In genomic region chr6:27777126-27777525, GRCh38 we compare ENCODE assay signal across 19 cellular contexts.
A peak's percentile ranks its signal among the peaks of the same experiment; 100 is the strongest.
DNase-seq lines count a peak whose midpoint lies in the region; ATAC-seq and TF ChIP-seq lines count a peak whose summit lies in the region.
"Had no signal": no experiment of that assay in that cellular context is flagged by ENCODE, and none has a peak within 500 bp of the region (broad histone marks: within the 10 kb centered on the region; RNA-seq: fewer than 3 reads in every experiment).

No MANE protein-coding gene starts in this region.

- CTCF ChIA-PET in activated naive CD4-positive, alpha-beta T cell treated with anti-CD3 and anti-CD28 coated beads for 36 hours (lab: Charles Lee): interaction anchor here (1.2 kb wide), 1 partner anchor 20 kb away, joined by 4 read pairs; no protein-coding TSS in a partner anchor

- H3K4me1 Mint-ChIP-seq in activated naive CD4-positive, alpha-beta T cell treated with anti-CD3 and anti-CD28 coated beads for 36 hours (ENCODE audit: low read depth): peaks cover 3% of the 10 kb centered on the region

- H3K9ac ChIP-seq in OCI-LY3 (ENCODE audit: low read length): no peak overlapping the region

- peak overlapping the region; percentile 12; the same call in 1 of the 2 replicates for H3K27ac ChIP-seq in OCI-LY3 (ENCODE audit: low read length)
- no peak overlapping the region for H3K27ac ChIP-seq in esophagus muscularis mucosa (replicated peaks in 1 of 4)
- H3K27ac ChIP-seq in transverse colon: peak overlapping the region in 3 of 4 donors; percentile 85 to 89 (median 89)
- H3K27ac ChIP-seq: gastroesophageal sphincter, spleen had no signal

- intact Hi-C loops in activated naive CD4-positive, alpha-beta T cell treated with anti-CD3 and anti-CD28 coated beads for 36 hours (cut with micrococcal nuclease): no loop called here
- intact Hi-C loops in esophagus muscularis mucosa (cut with DNase I): no loop called here
- intact Hi-C loops in transverse colon (cut with DNase I; ENCODE audit: low total_unique reads): no loop called here

- TF ChIP-seq POLR2A in esophagus muscularis mucosa (IDR thresholded peaks at IDR 0.05; ENCODE audit: low read depth): no peak
- TF ChIP-seq POLR2A in transverse colon (IDR thresholded peaks at IDR 0.05): no peak

- no peak for ATAC-seq in activated naive CD4-positive, alpha-beta T cell treated with anti-CD3 and anti-CD28 coated beads, Interleukin-2, amount 50 U/mL, for 72 hours
- ATAC-seq: gastroesophageal sphincter; mucosa of descending colon; stimulated activated naive CD8-positive, alpha-beta T cell treated with anti-CD3 and anti-CD28 coated beads, Interleukin-15, Interleukin-2, amounts not matched to agents 100 U/mL and 50 U/mL, for 24 hours had no signal

- in situ Hi-C loops in transverse colon (cut with MboI; ENCODE audit: low pct_ligation_motif_present in 1 of 4, low pct_unique_long_range_greater_than_20kb in 1 of 4, low sequenced_read_pairs in 3 of 4): loop anchor here in 2 of 4 donors (10.0 kb wide), 1 partner anchor 118 kb away; a partner anchor contains a TSS

- H3K79me2 ChIP-seq in OCI-LY3 (ENCODE audit: low read length): no peaks in the 10 kb centered on the region

- H3K36me3 Mint-ChIP-seq in activated naive CD4-positive, alpha-beta T cell treated with anti-CD3 and anti-CD28 coated beads, Interleukin-2, amount 50 U/mL, for 72 hours: no peaks in the 10 kb centered on the region
- H3K36me3 Mint-ChIP-seq in activated naive CD4-positive, alpha-beta T cell treated with anti-CD3 and anti-CD28 coated beads for 36 hours (ENCODE audit: low read depth): no peaks in the 10 kb centered on the region
- H3K36me3 Mint-ChIP-seq: CD4-positive, alpha-beta memory T cell had no signal

- H3K27me3 Mint-ChIP-seq in activated naive CD4-positive, alpha-beta T cell treated with anti-CD3 and anti-CD28 coated beads for 36 hours (ENCODE audit: low read depth): peaks cover 11% of the 10 kb centered on the region

- H3K4me1 ChIP-seq in OCI-LY3 (ENCODE audit: low read length) (peaks cover 19% of the 10 kb centered on the region), esophagus muscularis mucosa (peaks cover 0 to 7% (median 6%) of the 10 kb centered on the region in 4 donors), transverse colon (peaks cover 0 to 67% (median 28%) of the 10 kb centered on the region in 4 donors)

- H3K27ac Mint-ChIP-seq in activated naive CD4-positive, alpha-beta T cell treated with anti-CD3 and anti-CD28 coated beads, Interleukin-2, amount 50 U/mL, for 72 hours: peak overlapping the region; percentile 18 to 52
- no peak overlapping the region for H3K27ac Mint-ChIP-seq in activated naive CD4-positive, alpha-beta T cell treated with anti-CD3 and anti-CD28 coated beads for 36 hours
- H3K27ac Mint-ChIP-seq: activated CD4-positive, alpha-beta T cell treated with anti-CD3 and anti-CD28 coated beads, Interleukin-2, amount 10 ng/mL, durations not matched to agents 24 days and 14 days had no signal

- H4K20me1 ChIP-seq in OCI-LY3 (ENCODE audit: insufficient read depth, low read length): no peaks in the 10 kb centered on the region

- H3K4me3 ChIP-seq in OCI-LY3 (ENCODE audit: low read length) (0 out of 2 replicates have a peak overlapping the region, but pooled peaks have one; percentile 24), esophagus muscularis mucosa (no peak overlapping the region), transverse colon (no peak overlapping the region)
- H3K4me3 ChIP-seq: gastroesophageal sphincter, mucosa of descending colon, spleen had no signal

- H3K36me3 ChIP-seq in OCI-LY3 (replicated peaks; ENCODE audit: low read depth, low read length): peaks cover 6% of the 10 kb centered on the region
- no peaks in the 10 kb centered on the region for H3K36me3 ChIP-seq in esophagus muscularis mucosa
- H3K36me3 ChIP-seq in transverse colon: no peaks in the 10 kb centered on the region
- H3K36me3 ChIP-seq: gastroesophageal sphincter, spleen had no signal

- peak overlapping the region; percentile 63; the same call in 1 of the 2 replicates for H2AFZ ChIP-seq in OCI-LY3 (ENCODE audit: low read depth, low read length)

- TF ChIP-seq CTCF in OCI-LY3 (IDR thresholded peaks at IDR 0.05; ENCODE audit: low read depth, low read length): no peak
- TF ChIP-seq CTCF in esophagus muscularis mucosa (IDR thresholded peaks at IDR 0.05): no peak
- TF ChIP-seq CTCF in transverse colon (IDR thresholded peaks at IDR 0.05): no peak

- TF ChIP-seq EP300 in esophagus muscularis mucosa (IDR thresholded peaks at IDR 0.05): no peak
- TF ChIP-seq EP300 in transverse colon (IDR thresholded peaks at IDR 0.05; ENCODE audit: low read depth): no peak

- H3K4me3 Mint-ChIP-seq in activated naive CD4-positive, alpha-beta T cell treated with anti-CD3 and anti-CD28 coated beads for 36 hours: no peak overlapping the region
- H3K4me3 Mint-ChIP-seq: activated CD4-positive, alpha-beta T cell treated with anti-CD3 and anti-CD28 coated beads, Interleukin-2, amount 10 ng/mL, durations not matched to agents 24 days and 14 days; CD4-positive, alpha-beta memory T cell had no signal

- H3K9me3 ChIP-seq in OCI-LY3 (ENCODE audit: insufficient read depth, low read length) (peaks cover 7% of the 10 kb centered on the region; the same call in 1 of the 2 replicates), esophagus muscularis mucosa (no peaks in the 10 kb centered on the region), transverse colon (no peaks in the 10 kb centered on the region)
- H3K9me3 ChIP-seq: gastroesophageal sphincter, mucosa of descending colon, spleen had no signal

- peak overlapping the region; percentile 24; the same call in 1 of the 2 replicates for H3K4me2 ChIP-seq in OCI-LY3 (ENCODE audit: low read length)

- H3K27me3 ChIP-seq in OCI-LY3 (ENCODE audit: low read depth, low read length) (no peaks in the 10 kb centered on the region), esophagus muscularis mucosa (peaks cover 0 to 24% (median 0%) of the 10 kb centered on the region in 4 donors), transverse colon (peaks cover 9% of the 10 kb centered on the region)

- no peak for DNase-seq in activated naive CD4-positive, alpha-beta T cell treated with anti-CD3 and anti-CD28 coated beads, Interleukin-2, amount 50 U/mL, for 72 hours (ENCODE audit: low spot score in 2 of 2)
- no peak for DNase-seq in activated naive CD4-positive, alpha-beta T cell treated with anti-CD3 and anti-CD28 coated beads for 36 hours
- DNase-seq in esophagus muscularis mucosa (ENCODE audit: extremely low spot score) (peak; percentile 45), transverse colon (no peak), CD1c-positive myeloid dendritic cell (ENCODE audit: extremely low spot score) (no peak), T1000 (lab: John Stamatoyannopoulos, UW) (no peak)
- no peak for DNase-seq in activated CD4-positive, CD25-positive, alpha-beta regulatory T cell treated with anti-CD3 and anti-CD28 coated beads, Interleukin-2, amount 50 U/mL, for 72 hours
- DNase-seq: activated CD4-positive, alpha-beta T cell treated with anti-CD3 and anti-CD28 coated beads, Interleukin-2, amount 10 ng/mL, durations not matched to agents 24 days and 14 days; activated T-cell treated with anti-CD3 and anti-CD28 coated beads for 4 hours; CD4-positive, alpha-beta memory T cell; kidney; mucosa of descending colon; NCI-H1417 treated with DMSO at 0.1 percent for 48 hours; NCI-H446; SIG-M5; spleen; stimulated activated naive CD8-positive, alpha-beta T cell treated with anti-CD3 and anti-CD28 coated beads, Interleukin-15, Interleukin-2, amounts not matched to agents 100 U/mL and 50 U/mL, for 24 hours had no signal

- WGBS in esophagus muscularis mucosa: 88% methylated on average over 10 of the region's 10 CpGs
- WGBS in transverse colon (ENCODE audit: low coverage in 1 of 2), 2 donors: 77 to 81% methylated on average over 5 to 10 of the region's 10 CpGs

- H3K9me3 Mint-ChIP-seq in activated naive CD4-positive, alpha-beta T cell treated with anti-CD3 and anti-CD28 coated beads, Interleukin-2, amount 50 U/mL, for 72 hours: no peaks in the 10 kb centered on the region
- no peaks in the 10 kb centered on the region for H3K9me3 Mint-ChIP-seq in activated naive CD4-positive, alpha-beta T cell treated with anti-CD3 and anti-CD28 coated beads for 36 hours
- H3K9me3 Mint-ChIP-seq: activated CD4-positive, alpha-beta T cell treated with anti-CD3 and anti-CD28 coated beads, Interleukin-2, amount 10 ng/mL, durations not matched to agents 24 days and 14 days; CD4-positive, alpha-beta memory T cell had no signal

Comparison
In these comparisons a context has a peak if more than half of its experiments do, and no peak if none do; other contexts are left out.
1. H3K27ac ChIP-seq: peak in OCI-LY3 (single experiment) and transverse colon (3 of 4); none in esophagus muscularis mucosa (0 of 4).